ENCODE assay signal across 7 cellular contexts in genomic region chr14:104689620-104690265, GRCh38. TPM values are rescaled to one million over a fixed set of nuclear protein-coding genes. Genes with fewer than 3 reads are reported as not detected.
DNase-seq lines count a peak whose midpoint lies in the region; ATAC-seq and TF ChIP-seq lines count a peak whose summit lies in the region.

No MANE protein-coding gene starts in this region.

- WGBS in neuronal stem cell (ENCODE audit: extremely low coverage in 2 of 2, insufficient read length in 2 of 2, insufficient replicate concordance in 1 of 2), 2 donors: no CpG with 5 or more reads among the region's 69 CpGs

- peak overlapping the region; percentile 91 for H3K4me2 ChIP-seq in neuronal stem cell (ENCODE audit: insufficient read depth, low read length, poor library complexity, severe bottlenecking)

- H3K14ac ChIP-seq in neuronal stem cell (ENCODE audit: low read length): peak overlapping the region; percentile 89

- peak overlapping the region; percentile 81 for H3K9ac ChIP-seq in SK-N-MC (ENCODE audit: insufficient read length)
- peak overlapping the region; percentile 98 for H3K9ac ChIP-seq in neuronal stem cell (ENCODE audit: low read depth, low read length, poor library complexity)

- H2AK5ac ChIP-seq in neuronal stem cell (ENCODE audit: low read depth, low read length): peak overlapping the region; percentile 100

- DNase-seq in SK-N-MC (ENCODE audit: low read depth, low spot score) (no peak), erythroblast (lab: John Stamatoyannopoulos, UW) (no peak), neuronal stem cell (ENCODE audit: low spot score) (no peak), NCI-H146 (lab: John Stamatoyannopoulos, UW) (no peak), HPDE6-E6E7 (ENCODE audit: extremely low spot score) (no peak), SKM-1 treated with dmso at 0.1 percent for 144 hours (lab: John Stamatoyannopoulos, UW; ENCODE audit: unreplicated experiment) (no peak)

- peak overlapping the region; percentile 75 for H2BK5ac ChIP-seq in neuronal stem cell (ENCODE audit: low read length)

- H3K27me3 ChIP-seq in neuronal stem cell (ENCODE audit: control insufficient read depth in 3 of 3, insufficient read depth in 3 of 3, low read depth in 1 of 3, low read length in 3 of 3): peaks cover 0 to 3% (median 0%) of the 10 kb centered on the region in 3 experiments

- H3K27ac ChIP-seq in SK-N-MC (no peak overlapping the region), neuronal stem cell (replicated peaks; ENCODE audit: low read length) (no peak overlapping the region)

- H3K36me3 ChIP-seq in SK-N-MC (ENCODE audit: insufficient read depth, low read length): no peaks in the 10 kb centered on the region
- no peaks in the 10 kb centered on the region for H3K36me3 ChIP-seq in neuronal stem cell (replicated peaks in 1 of 2; ENCODE audit: control insufficient read depth in 2 of 2, insufficient read depth in 2 of 2, low read length in 2 of 2)

- peak overlapping the region; percentile 98 for H2BK15ac ChIP-seq in neuronal stem cell (ENCODE audit: low read length)

- peaks cover 40% of the 10 kb centered on the region for H3K79me1 ChIP-seq in neuronal stem cell (ENCODE audit: low read depth, low read length)

- H3K9me3 ChIP-seq in SK-N-MC (ENCODE audit: low read depth, low read length) (no peaks in the 10 kb centered on the region), neuronal stem cell (replicated peaks in 1 of 2; ENCODE audit: control insufficient read depth in 2 of 2, insufficient read depth in 1 of 2, low read depth in 1 of 2, low read length in 2 of 2) (peaks cover 0 to under 1% of the 10 kb centered on the region in 2 donors)

- H4K8ac ChIP-seq in neuronal stem cell (ENCODE audit: low read depth, low read length): no peak overlapping the region

- peak; percentile 38 for TF ChIP-seq POLR2A in erythroblast (IDR thresholded peaks at IDR 0.05; ENCODE audit: low read length)

- H3K23ac ChIP-seq in neuronal stem cell (ENCODE audit: low read depth, low read length, poor library complexity): peak overlapping the region; percentile 93

- H4K91ac ChIP-seq in neuronal stem cell (ENCODE audit: low read depth, low read length, poor library complexity): no peak overlapping the region

- ATAC-seq in GM19035 (IDR thresholded peaks at IDR 0.05; ENCODE audit: unreplicated experiment): peak; percentile 34

- H3K4me1 ChIP-seq in neuronal stem cell (ENCODE audit: control insufficient read depth in 2 of 2, insufficient read depth in 1 of 2, low read depth in 1 of 2, low read length in 2 of 2): peaks cover 32 to 39% of the 10 kb centered on the region in 2 donors

- H3K4me3 ChIP-seq in SK-N-MC (peak overlapping the region; percentile 85), neuronal stem cell (ENCODE audit: low read length in 2 of 2) (peak overlapping the region; percentile 87 to 96)

- H2BK12ac ChIP-seq in neuronal stem cell (ENCODE audit: low read length): peak overlapping the region; percentile 84

- H2BK120ac ChIP-seq in neuronal stem cell (ENCODE audit: low read depth, low read length): no peak overlapping the region

- peak overlapping the region; percentile 98 for H3K18ac ChIP-seq in neuronal stem cell (ENCODE audit: low read length)

- peak overlapping the region; percentile 76 for H3K4ac ChIP-seq in neuronal stem cell (ENCODE audit: low read length)

- H2AFZ ChIP-seq in neuronal stem cell (ENCODE audit: low read length): peak overlapping the region; percentile 81

RNA-seq across cellular contexts. Expression of gene INF2, which starts 0.3 kb away (rescaled TPM):
- polyA plus RNA-seq in neuronal stem cell (2013, experiment 1 of 2): 19.0 TPM
- polyA plus RNA-seq in neuronal stem cell (2013, experiment 2 of 2): 19.6 TPM

RNA-seq across cellular contexts. Expression of gene ADSS1, which starts 34.3 kb away (rescaled TPM):
- 23.8 TPM for polyA plus RNA-seq in neuronal stem cell (2013, experiment 1 of 2)
- polyA plus RNA-seq in neuronal stem cell (2013, experiment 2 of 2): 21.4 TPM
